2 cellular contexts compared by ENCODE assay signal in genomic region chr12:95402096-95402495, GRCh38.
TF ChIP-seq lines count a peak whose summit lies in the region.

No MANE protein-coding gene starts in this region.

TF ChIP-seq in WTC11, 78 proteins besides CTCF, POLR2A, EP300 and RAD21:
- no peak for TF ChIP-seq NFATC4 (CRISPR knock-in tag; IDR thresholded peaks at IDR 0.05)
- no peak for TF ChIP-seq ZNF416 (CRISPR knock-in tag; IDR thresholded peaks at IDR 0.05)
- no peak for TF ChIP-seq IRF2 (CRISPR knock-in tag; IDR thresholded peaks at IDR 0.05; ENCODE audit: borderline replicate concordance, low read depth)
- no peak for TF ChIP-seq TEAD1 (CRISPR knock-in tag; IDR thresholded peaks at IDR 0.05)
- TF ChIP-seq ESRRA (CRISPR knock-in tag; IDR thresholded peaks at IDR 0.05; ENCODE audit: borderline replicate concordance): no peak

TF ChIP-seq in HepG2, 621 proteins besides CTCF, POLR2A, EP300 and RAD21:
- TF ChIP-seq ZNF557 (CRISPR knock-in tag; IDR thresholded peaks at IDR 0.05) (no peak), NFKBIZ (CRISPR knock-in tag; IDR thresholded peaks at IDR 0.05) (no peak), SMAD3 (CRISPR knock-in tag; IDR thresholded peaks at IDR 0.05) (no peak)
- TF ChIP-seq, protein P1, sequence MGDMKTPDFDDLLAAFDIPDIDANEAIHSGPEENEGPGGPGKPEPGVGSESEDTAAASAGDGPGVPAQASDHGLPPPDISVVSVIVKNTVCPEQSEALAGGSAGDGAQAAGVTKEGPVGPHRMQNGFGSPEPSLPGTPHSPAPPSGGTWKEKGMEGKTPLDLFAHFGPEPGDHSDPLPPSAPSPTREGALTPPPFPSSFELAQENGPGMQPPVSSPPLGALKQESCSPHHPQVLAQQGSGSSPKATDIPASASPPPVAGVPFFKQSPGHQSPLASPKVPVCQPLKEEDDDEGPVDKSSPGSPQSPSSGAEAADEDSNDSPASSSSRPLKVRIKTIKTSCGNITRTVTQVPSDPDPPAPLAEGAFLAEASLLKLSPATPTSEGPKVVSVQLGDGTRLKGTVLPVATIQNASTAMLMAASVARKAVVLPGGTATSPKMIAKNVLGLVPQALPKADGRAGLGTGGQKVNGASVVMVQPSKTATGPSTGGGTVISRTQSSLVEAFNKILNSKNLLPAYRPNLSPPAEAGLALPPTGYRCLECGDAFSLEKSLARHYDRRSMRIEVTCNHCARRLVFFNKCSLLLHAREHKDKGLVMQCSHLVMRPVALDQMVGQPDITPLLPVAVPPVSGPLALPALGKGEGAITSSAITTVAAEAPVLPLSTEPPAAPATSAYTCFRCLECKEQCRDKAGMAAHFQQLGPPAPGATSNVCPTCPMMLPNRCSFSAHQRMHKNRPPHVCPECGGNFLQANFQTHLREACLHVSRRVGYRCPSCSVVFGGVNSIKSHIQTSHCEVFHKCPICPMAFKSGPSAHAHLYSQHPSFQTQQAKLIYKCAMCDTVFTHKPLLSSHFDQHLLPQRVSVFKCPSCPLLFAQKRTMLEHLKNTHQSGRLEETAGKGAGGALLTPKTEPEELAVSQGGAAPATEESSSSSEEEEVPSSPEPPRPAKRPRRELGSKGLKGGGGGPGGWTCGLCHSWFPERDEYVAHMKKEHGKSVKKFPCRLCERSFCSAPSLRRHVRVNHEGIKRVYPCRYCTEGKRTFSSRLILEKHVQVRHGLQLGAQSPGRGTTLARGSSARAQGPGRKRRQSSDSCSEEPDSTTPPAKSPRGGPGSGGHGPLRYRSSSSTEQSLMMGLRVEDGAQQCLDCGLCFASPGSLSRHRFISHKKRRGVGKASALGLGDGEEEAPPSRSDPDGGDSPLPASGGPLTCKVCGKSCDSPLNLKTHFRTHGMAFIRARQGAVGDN (CRISPR knock-in tag; IDR thresholded peaks at IDR 0.05): no peak
- TF ChIP-seq, protein P2, sequence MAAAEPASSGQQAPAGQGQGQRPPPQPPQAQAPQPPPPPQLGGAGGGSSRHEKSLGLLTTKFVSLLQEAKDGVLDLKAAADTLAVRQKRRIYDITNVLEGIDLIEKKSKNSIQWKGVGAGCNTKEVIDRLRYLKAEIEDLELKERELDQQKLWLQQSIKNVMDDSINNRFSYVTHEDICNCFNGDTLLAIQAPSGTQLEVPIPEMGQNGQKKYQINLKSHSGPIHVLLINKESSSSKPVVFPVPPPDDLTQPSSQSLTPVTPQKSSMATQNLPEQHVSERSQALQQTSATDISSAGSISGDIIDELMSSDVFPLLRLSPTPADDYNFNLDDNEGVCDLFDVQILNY (CRISPR knock-in tag; conservative IDR thresholded peaks at IDR 0.05): no peak
TF ChIP-seq in HepG2: peak in this region for 0.
